Comparison of ENCODE assay signal across 1 cellular context in the genomic region with DNA sequence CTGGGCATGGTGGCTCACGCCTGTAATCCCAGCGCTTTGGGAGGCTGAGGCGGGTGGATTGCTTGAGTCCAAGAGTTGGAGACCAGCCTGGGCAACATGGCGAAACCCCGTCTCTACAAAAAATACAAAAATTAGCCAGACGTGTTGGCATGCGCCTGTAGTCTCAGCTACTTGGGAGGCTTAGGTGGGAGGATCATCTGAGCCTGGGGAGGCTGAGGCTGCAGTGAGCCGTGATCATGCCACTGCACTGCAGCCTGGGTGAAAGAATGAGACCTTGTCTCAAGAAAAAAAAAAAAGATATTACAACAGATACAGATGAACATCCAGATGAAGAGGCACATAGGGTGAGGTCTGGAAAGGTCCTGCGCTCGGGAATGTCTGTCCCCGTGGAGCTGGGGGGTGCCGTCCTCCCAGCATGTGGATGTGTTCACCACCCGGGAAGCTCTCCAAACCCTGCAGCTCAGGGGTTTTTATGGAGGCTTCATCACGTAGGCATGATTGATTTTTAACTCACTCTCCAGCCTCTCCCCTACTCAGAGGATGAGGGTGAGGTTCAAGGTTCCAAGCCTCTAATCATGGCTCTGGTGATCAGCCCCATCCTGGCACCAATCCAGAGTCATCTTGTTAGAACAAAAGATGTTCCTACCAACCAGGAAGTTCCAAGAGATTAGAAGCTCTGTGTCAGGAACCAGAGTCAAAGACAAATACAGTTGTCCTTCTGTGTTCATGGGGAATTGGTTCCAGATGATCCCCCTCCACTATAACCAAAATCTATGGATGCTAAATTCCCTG.
TF ChIP-seq lines count a peak whose summit lies in the region.

No MANE protein-coding gene starts in this region.

TF ChIP-seq in GM12878, 131 proteins besides CTCF, POLR2A, EP300 and RAD21 (continued from another document):
- TF ChIP-seq, protein P1, sequence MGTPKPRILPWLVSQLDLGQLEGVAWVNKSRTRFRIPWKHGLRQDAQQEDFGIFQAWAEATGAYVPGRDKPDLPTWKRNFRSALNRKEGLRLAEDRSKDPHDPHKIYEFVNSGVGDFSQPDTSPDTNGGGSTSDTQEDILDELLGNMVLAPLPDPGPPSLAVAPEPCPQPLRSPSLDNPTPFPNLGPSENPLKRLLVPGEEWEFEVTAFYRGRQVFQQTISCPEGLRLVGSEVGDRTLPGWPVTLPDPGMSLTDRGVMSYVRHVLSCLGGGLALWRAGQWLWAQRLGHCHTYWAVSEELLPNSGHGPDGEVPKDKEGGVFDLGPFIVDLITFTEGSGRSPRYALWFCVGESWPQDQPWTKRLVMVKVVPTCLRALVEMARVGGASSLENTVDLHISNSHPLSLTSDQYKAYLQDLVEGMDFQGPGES (IDR thresholded peaks at IDR 0.05): no peak
